ENCODE assay signal across 11 cellular contexts in the genomic region with DNA sequence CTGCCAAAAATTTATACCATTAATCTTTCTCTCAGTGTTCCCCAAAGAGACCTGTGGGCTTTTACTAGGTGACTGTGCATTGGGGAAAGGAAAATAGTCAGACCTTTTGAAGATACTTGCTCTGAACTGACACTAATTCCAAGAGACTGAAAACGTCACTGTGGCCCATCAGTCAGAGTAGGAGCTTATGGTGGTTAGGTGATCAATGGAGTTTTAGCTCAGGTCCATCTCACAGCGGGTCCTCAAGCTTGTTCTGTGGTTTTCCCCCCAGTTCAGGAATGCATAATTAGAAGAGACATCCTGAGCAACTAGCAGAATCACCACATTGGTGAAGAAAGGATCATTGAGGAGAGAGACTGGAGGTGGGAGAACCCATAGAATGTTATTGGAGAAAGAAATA.
"Had no signal": no experiment of that assay in that cellular context is flagged by ENCODE, and none has a peak within 500 bp of the region (broad histone marks: within the 10 kb centered on the region; RNA-seq: fewer than 3 reads in every experiment).

No MANE protein-coding gene starts in this region.

- H3K4me2 ChIP-seq: GM23338 had no signal

- H3K9me3 ChIP-seq: HAP-1 had no signal

- FAIRE-seq: H1, H54 had no signal

- H3K4me3 ChIP-seq: GM23248, GM23338, HAP-1 had no signal

- H3K27ac Mint-ChIP-seq: GM23338, H9, HFFc6 had no signal

- ATAC-seq: GM23338, HCT116 had no signal

- H3K9ac ChIP-seq: GM23248 had no signal

- H2AFZ ChIP-seq: GM23248, GM23338 had no signal

- H3K27ac ChIP-seq: GM23248 had no signal

- H3K9me3 Mint-ChIP-seq: GM23338, H9 had no signal

- H3K4me1 ChIP-seq: HAP-1 had no signal

- H3K4me1 Mint-ChIP-seq: GM23338 had no signal

- DNase-seq: GM23248, GOT3, H7, H9, HCEC 1CT, HFFc6 had no signal

- H3K4me3 Mint-ChIP-seq: GM23338, H9, HFFc6 had no signal

- H3K36me3 ChIP-seq: HAP-1 had no signal
